29 cellular contexts compared by ENCODE assay signal in the genomic region with DNA sequence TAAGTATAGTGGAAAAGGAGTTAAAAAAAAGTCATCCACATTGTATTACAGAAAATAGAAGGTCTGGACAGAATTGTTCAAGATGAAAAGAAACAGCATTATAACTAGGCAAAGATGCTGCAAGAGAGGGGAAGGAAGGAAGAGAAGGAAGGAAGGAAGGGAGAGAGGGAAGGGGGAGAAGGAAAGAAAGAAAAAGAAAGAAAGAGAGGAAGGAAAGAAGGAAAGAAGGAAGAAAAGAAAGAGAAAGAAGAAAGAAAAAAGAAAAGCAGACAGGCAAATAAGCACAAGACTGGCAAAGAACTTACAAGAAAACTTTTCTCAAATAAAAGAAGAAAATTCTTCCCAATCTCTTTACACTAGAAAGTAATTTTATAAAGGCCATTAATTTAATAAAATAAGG. TPM values are rescaled to one million over a fixed set of nuclear protein-coding genes. Genes with fewer than 3 reads are reported as not detected.
"Had no signal": no experiment of that assay in that cellular context is flagged by ENCODE, and none has a peak within 500 bp of the region (broad histone marks: within the 10 kb centered on the region; RNA-seq: fewer than 3 reads in every experiment).

No MANE protein-coding gene starts in this region.

- ATAC-seq: effector memory CD8-positive, alpha-beta T cell; esophagus mucosa; foreskin keratinocyte; gastrocnemius medialis; gastroesophageal sphincter; heart left ventricle; heart right ventricle had no signal

- FAIRE-seq: colon, endometrium, endothelial cell of umbilical vein, frontal cortex had no signal

- H3K9me3 Mint-ChIP-seq: dendritic cell treated with granulocyte-macrophage colony-stimulating factor and Interleukin-4, amounts not matched to agents 40 ng/mL and 50 ng/mL, for 4 days; effector memory CD8-positive, alpha-beta T cell; endodermal cell had no signal

- H3K36me3 ChIP-seq: colonic mucosa, esophagus muscularis mucosa, esophagus squamous epithelium, gastrocnemius medialis, gastroesophageal sphincter, heart left ventricle, heart right ventricle had no signal

- H3K4me1 ChIP-seq: colonic mucosa, esophagus muscularis mucosa, esophagus squamous epithelium, foreskin keratinocyte, gastrocnemius medialis, gastroesophageal sphincter had no signal

- H3K4me3 Mint-ChIP-seq: dendritic cell treated with granulocyte-macrophage colony-stimulating factor and Interleukin-4, amounts not matched to agents 40 ng/mL and 50 ng/mL, for 4 days; effector memory CD8-positive, alpha-beta T cell; endodermal cell had no signal

- H3K4me3 ChIP-seq: colonic mucosa, coronary artery, dorsolateral prefrontal cortex, esophagus muscularis mucosa, esophagus squamous epithelium, gastrocnemius medialis, gastroesophageal sphincter, heart left ventricle, heart right ventricle had no signal

- H3K27ac ChIP-seq: colonic mucosa, coronary artery, dorsolateral prefrontal cortex, epithelial cell of prostate, esophagus muscularis mucosa, esophagus squamous epithelium, foreskin keratinocyte, gastrocnemius medialis, gastroesophageal sphincter, heart left ventricle, heart right ventricle had no signal

- H3K27ac Mint-ChIP-seq: dendritic cell treated with granulocyte-macrophage colony-stimulating factor and Interleukin-4, amounts not matched to agents 40 ng/mL and 50 ng/mL, for 4 days; effector memory CD8-positive, alpha-beta T cell; endodermal cell had no signal

- DNase-seq: colonic mucosa; cortex of kidney; dermis blood vessel endothelial cell; dorsolateral prefrontal cortex; effector CD4-positive, alpha-beta T cell; effector CD8-positive, alpha-beta T cell; effector memory CD4-positive, alpha-beta T cell; effector memory CD8-positive, alpha-beta T cell; endodermal cell; erythroblast; esophagus squamous epithelium; foreskin fibroblast; foreskin keratinocyte; foreskin melanocyte; gastrocnemius medialis; glutamatergic neuron; head of caudate nucleus; heart left ventricle; heart right ventricle had no signal

- H3K27me3 ChIP-seq: colonic mucosa, gastrocnemius medialis, heart left ventricle, heart right ventricle had no signal

- H3K9me3 ChIP-seq: colonic mucosa, esophagus squamous epithelium, gastrocnemius medialis, heart left ventricle, heart right ventricle had no signal

RNA-seq across cellular contexts. Expression of gene FLT1, which starts 15.1 kb away (rescaled TPM):
- total RNA-seq: foreskin keratinocyte had no signal
- polyA plus RNA-seq: foreskin keratinocyte had no signal
